In the genomic region with DNA sequence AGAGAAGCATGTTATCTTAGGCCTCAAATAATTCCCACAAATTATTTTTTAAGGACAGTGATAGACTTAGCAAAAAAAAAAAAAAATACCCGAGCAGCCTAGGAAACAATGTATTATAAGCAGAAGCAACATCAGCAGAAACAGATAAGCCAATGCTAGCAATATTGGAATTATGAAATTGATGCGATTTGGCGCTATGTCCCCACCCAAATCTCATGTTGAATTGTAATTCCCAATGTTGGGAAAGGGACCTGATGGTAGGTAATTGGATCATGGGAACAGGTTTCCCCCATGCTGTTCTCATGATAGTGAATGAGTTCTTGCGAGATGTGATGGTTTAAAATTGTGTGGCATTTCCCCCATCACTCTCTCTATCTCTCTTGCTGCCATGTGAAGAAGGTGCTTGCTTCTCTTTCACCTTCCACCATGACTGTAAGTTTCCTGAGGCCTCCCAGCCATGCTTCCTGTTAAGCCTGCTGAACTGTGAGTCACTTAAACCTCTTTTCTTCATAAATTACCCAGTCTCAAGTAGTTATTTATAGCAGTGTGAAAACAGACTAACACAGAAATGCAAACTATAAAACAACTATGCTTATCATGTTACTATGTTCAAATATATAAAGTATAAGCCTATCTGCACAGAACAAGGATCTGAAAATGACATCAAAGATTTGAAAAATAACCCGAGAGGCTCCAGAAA, we compare ENCODE assay signal across 31 cellular contexts.
"Had no signal": no experiment of that assay in that cellular context is flagged by ENCODE, and none has a peak within 500 bp of the region (broad histone marks: within the 10 kb centered on the region; RNA-seq: fewer than 3 reads in every experiment).

No MANE protein-coding gene starts in this region.

- H3K79me2 ChIP-seq: parathyroid adenoma had no signal

- H3K4me3 Mint-ChIP-seq: activated naive CD4-positive, alpha-beta T cell treated with anti-CD3 and anti-CD28 coated beads, Interleukin-2, amount 50 U/mL, for 24 hours; activated T-helper 1 cell treated with anti-CD3 and anti-CD28 coated beads, Interleukin-12 subunit alpha, Interleukin-12 subunit beta, Interleukin-2, Interleukin-4 antibody, amounts not matched to agents 30 ng/mL and 10 ng/mL and 1 ng/mL, durations not matched to agents 14 hours and 24 hours and 36 hours; naive B cell; neural crest cell; stimulated activated effector memory CD8-positive, alpha-beta T cell treated with anti-CD3 and anti-CD28 coated beads, Interleukin-12 subunit alpha, Interleukin-12 subunit beta, amount 100 ng/mL, for 72 hours; stimulated activated naive CD8-positive, alpha-beta T cell treated with anti-CD3 and anti-CD28 coated beads, Interleukin-15, amount 100 ng/mL, for 72 hours; T-helper 1 cell treated with Interleukin-12 subunit alpha and Interleukin-12 subunit beta and Interleukin-4 antibody, amounts not matched to agents 30 μg/mL and 1 μg/mL, for 36 hours; type B pancreatic cell had no signal

- H3K4me1 Mint-ChIP-seq: naive B cell, neural crest cell had no signal

- ATAC-seq: body of pancreas; gastrocnemius medialis; psoas muscle; stimulated activated effector memory CD8-positive, alpha-beta T cell treated with anti-CD3 and anti-CD28 coated beads, Interleukin-12 subunit alpha, Interleukin-12 subunit beta, amount 100 ng/mL, for 72 hours; stimulated activated naive CD8-positive, alpha-beta T cell treated with anti-CD3 and anti-CD28 coated beads, Interleukin-15, amount 100 ng/mL, for 72 hours had no signal

- H3K4me3 ChIP-seq: adrenal gland, body of pancreas, colonic mucosa, gastrocnemius medialis, left ventricle myocardium inferior, psoas muscle, sigmoid colon, uterus had no signal

- H3K9me3 Mint-ChIP-seq: neural crest cell, type B pancreatic cell had no signal

- H2AFZ ChIP-seq: parathyroid adenoma had no signal

- H3K9me3 ChIP-seq: adrenal gland, body of pancreas, colonic mucosa, gastrocnemius medialis, psoas muscle, sigmoid colon, uterus had no signal

- DNase-seq: activated CD4-positive, alpha-beta T cell treated with anti-CD3 and anti-CD28 coated beads, Interleukin-2, amount 50 U/mL, for 4 hours; activated CD4-positive, CD25-positive, alpha-beta regulatory T cell treated with anti-CD3 and anti-CD28 coated beads, Interleukin-2, amount 50 U/mL, for 72 hours; activated gamma-delta T cell; adrenal gland; aorta; body of pancreas; cerebellar nuclear complex; colonic mucosa; effector CD8-positive, alpha-beta T cell; gastrocnemius medialis; glutamatergic neuron; islet precursor cell; left ventricle myocardium inferior; naive B cell; nucleus accumbens; psoas muscle; sigmoid colon; small intestine; stimulated activated CD4-positive, alpha-beta T cell treated with anti-CD3 and anti-CD28 coated beads, Interleukin-4, amount 100 ng/mL, for 24 hours; stimulated activated naive CD8-positive, alpha-beta T cell treated with anti-CD3 and anti-CD28 coated beads, Interleukin-15, amount 100 ng/mL, for 72 hours; substantia nigra; SW 1271; T1000; uterus had no signal

- H3K36me3 ChIP-seq: adrenal gland, colonic mucosa, gastrocnemius medialis, left ventricle myocardium inferior, sigmoid colon, uterus had no signal

- H3K36me3 Mint-ChIP-seq: naive B cell; stimulated activated effector memory CD8-positive, alpha-beta T cell treated with anti-CD3 and anti-CD28 coated beads, Interleukin-12 subunit alpha, Interleukin-12 subunit beta, amount 100 ng/mL, for 72 hours; type B pancreatic cell had no signal

- H3K27me3 ChIP-seq: adrenal gland, body of pancreas, colonic mucosa, gastrocnemius medialis, sigmoid colon, uterus had no signal

- H3K27me3 Mint-ChIP-seq: activated naive CD4-positive, alpha-beta T cell treated with anti-CD3 and anti-CD28 coated beads, Interleukin-2, amount 50 U/mL, for 24 hours; naive B cell; stimulated activated naive CD8-positive, alpha-beta T cell treated with anti-CD3 and anti-CD28 coated beads, Interleukin-15, amount 100 ng/mL, for 72 hours; type B pancreatic cell had no signal

- H3K27ac Mint-ChIP-seq: activated naive CD4-positive, alpha-beta T cell treated with anti-CD3 and anti-CD28 coated beads, Interleukin-2, amount 50 U/mL, for 24 hours; activated T-helper 1 cell treated with anti-CD3 and anti-CD28 coated beads, Interleukin-12 subunit alpha, Interleukin-12 subunit beta, Interleukin-2, Interleukin-4 antibody, amounts not matched to agents 30 ng/mL and 10 ng/mL and 1 ng/mL, durations not matched to agents 14 hours and 24 hours and 36 hours; naive B cell; stimulated activated effector memory CD8-positive, alpha-beta T cell treated with anti-CD3 and anti-CD28 coated beads, Interleukin-12 subunit alpha, Interleukin-12 subunit beta, amount 100 ng/mL, for 72 hours; T-helper 1 cell treated with Interleukin-12 subunit alpha and Interleukin-12 subunit beta and Interleukin-4 antibody, amounts not matched to agents 30 μg/mL and 1 μg/mL, for 36 hours; type B pancreatic cell had no signal

- H3K9ac ChIP-seq: parathyroid adenoma had no signal

- H3K4me1 ChIP-seq: adrenal gland, body of pancreas, colonic mucosa, gastrocnemius medialis, left ventricle myocardium inferior, parathyroid adenoma, psoas muscle, sigmoid colon, uterus had no signal

- H3K27ac ChIP-seq: adrenal gland, body of pancreas, colonic mucosa, gastrocnemius medialis, left ventricle myocardium inferior, parathyroid adenoma, psoas muscle, sigmoid colon, uterus had no signal
